ENCODE assay signal across 8 cellular contexts in the genomic region with DNA sequence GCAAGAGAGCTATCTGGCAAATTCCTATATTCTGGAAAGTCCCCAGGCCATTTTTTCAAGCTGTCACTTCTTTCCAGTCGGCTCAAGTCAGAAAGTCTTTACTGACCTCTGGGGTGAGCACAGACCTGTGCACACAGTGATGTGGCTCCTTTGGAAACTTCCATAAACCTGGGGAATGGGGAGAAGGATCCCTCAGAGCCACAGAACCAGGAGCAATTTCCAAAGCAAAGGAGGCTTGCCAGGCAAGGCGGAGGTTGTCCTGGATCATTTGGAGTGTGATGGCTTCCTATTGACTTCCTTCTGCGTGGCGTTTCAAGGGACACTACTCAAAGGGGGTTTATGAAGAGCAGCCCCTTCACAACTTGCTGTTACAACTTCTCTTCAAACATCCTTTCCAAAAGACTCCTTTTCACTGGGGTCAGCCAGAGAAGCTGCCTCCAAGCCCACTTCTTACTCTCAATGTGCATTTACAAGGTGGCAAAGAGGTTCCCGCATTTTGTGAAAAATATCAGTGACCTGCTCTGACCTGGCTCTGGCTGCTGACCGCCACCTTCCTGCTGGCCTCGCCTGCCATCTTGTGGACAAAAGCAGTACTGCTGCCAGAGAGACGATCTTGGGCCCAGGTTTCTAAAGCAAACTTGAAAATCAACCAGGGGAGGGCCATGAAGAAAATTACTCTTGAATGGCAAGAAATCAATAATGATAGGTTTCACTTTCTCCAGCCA. TPM values are rescaled to one million over a fixed set of nuclear protein-coding genes. Genes with fewer than 3 reads are reported as not detected.
DNase-seq lines count a peak whose midpoint lies in the region; ATAC-seq and TF ChIP-seq lines count a peak whose summit lies in the region.

No MANE protein-coding gene starts in this region.

- intact Hi-C loops in ovary (cut with DNase I) (loop anchor here in 2 of 4 donors (2.0 kb wide), 2 partner anchors 466 to 468 kb away; no protein-coding TSS in a partner anchor), tibial artery (cut with DNase I; ENCODE audit: low total_unique reads) (no loop called here)

- H3K27me3 ChIP-seq in SJSA1 (replicated peaks), result no peaks in the 10 kb centered on the region
- H3K27me3 ChIP-seq in ovary, result no peaks in the 10 kb centered on the region
- H3K27me3 ChIP-seq in tibial artery, result no peaks in the 10 kb centered on the region

- no peak overlapping the region for H3K27ac ChIP-seq in SJSA1
- peak overlapping the region in 1 of 2 donors; percentile 27 for H3K27ac ChIP-seq in ovary
- H3K27ac ChIP-seq in tibial artery, result peak overlapping the region in 1 of 2 donors; percentile 4

- peak; percentile 49 for DNase-seq in 8988T
- DNase-seq in HT1080 (ENCODE audit: low read depth), result peak; percentile 59
- peak; percentile 60 to 71 for DNase-seq in SJSA1 (ENCODE audit: low read depth in 1 of 2, low spot score in 2 of 2)
- DNase-seq in activated gamma-delta T cell treated with anti-CD3 and anti-CD28 coated beads, Interleukin-2, amount 50 U/mL, for 16 hours (ENCODE audit: low read depth), result peak; percentile 68
- DNase-seq in globus pallidus (ENCODE audit: low spot score), result peak; percentile 83
- DNase-seq in ovary, result peak; percentile 69 to 88 (median 86)
- DNase-seq in tibial artery, result peak; percentile 66 to 84

- no peaks in the 10 kb centered on the region for H3K36me3 ChIP-seq in SJSA1
- no peaks in the 10 kb centered on the region for H3K36me3 ChIP-seq in ovary
- H3K36me3 ChIP-seq in tibial artery, result no peaks in the 10 kb centered on the region

- H3K4me3 ChIP-seq in SJSA1 (no peak overlapping the region), ovary (no peak overlapping the region), tibial artery (no peak overlapping the region)

- TF ChIP-seq CTCF in ovary (IDR thresholded peaks at IDR 0.05) (peak; percentile 95 to 98 (median 95)), tibial artery (IDR thresholded peaks at IDR 0.05) (peak; percentile 99)

- H3K9me3 ChIP-seq in SJSA1 (replicated peaks), result no peaks in the 10 kb centered on the region
- no peaks in the 10 kb centered on the region for H3K9me3 ChIP-seq in ovary
- H3K9me3 ChIP-seq in tibial artery, result no peaks in the 10 kb centered on the region

- H3K4me1 ChIP-seq in SJSA1 (replicated peaks) (no peaks in the 10 kb centered on the region), ovary (ENCODE audit: insufficient read depth) (peaks cover 5% of the 10 kb centered on the region), tibial artery (peaks cover 0 to 15% (median 6%) of the 10 kb centered on the region in 4 donors)

- peak; percentile 60 for ATAC-seq in GM18502 (IDR thresholded peaks at IDR 0.05; ENCODE audit: poor library complexity, unreplicated experiment)

- 26 to 29% (median 26%) methylated on average over 8 of the region's 8 CpGs for WGBS in ovary, 3 donors

- TF ChIP-seq EP300 in ovary (IDR thresholded peaks at IDR 0.05), result no peak

- peak; percentile 18 for TF ChIP-seq POLR2A in ovary (IDR thresholded peaks at IDR 0.05)

RNA-seq across cellular contexts. Expression of a gene that starts 18.2 kb away (rescaled TPM):
- not detected in 2 replicates for total RNA-seq in HT1080 (2014; rRNA removed; shearing (Covaris generic))
- polyA plus RNA-seq in HT1080 (2015; cell fraction: cytosol; rRNA removed), result not detected in 2 replicates
- not detected in 2 replicates for polyA plus RNA-seq in HT1080 (2015; cell fraction: nucleus; rRNA removed)
- total RNA-seq in SJSA1 (2014; rRNA removed; shearing (Covaris generic)), result not detected in 2 replicates
- total RNA-seq in ovary, result not detected
- not detected for polyA plus RNA-seq in ovary
